Comparison of ENCODE assay signal across 22 cellular contexts in the genomic region with DNA sequence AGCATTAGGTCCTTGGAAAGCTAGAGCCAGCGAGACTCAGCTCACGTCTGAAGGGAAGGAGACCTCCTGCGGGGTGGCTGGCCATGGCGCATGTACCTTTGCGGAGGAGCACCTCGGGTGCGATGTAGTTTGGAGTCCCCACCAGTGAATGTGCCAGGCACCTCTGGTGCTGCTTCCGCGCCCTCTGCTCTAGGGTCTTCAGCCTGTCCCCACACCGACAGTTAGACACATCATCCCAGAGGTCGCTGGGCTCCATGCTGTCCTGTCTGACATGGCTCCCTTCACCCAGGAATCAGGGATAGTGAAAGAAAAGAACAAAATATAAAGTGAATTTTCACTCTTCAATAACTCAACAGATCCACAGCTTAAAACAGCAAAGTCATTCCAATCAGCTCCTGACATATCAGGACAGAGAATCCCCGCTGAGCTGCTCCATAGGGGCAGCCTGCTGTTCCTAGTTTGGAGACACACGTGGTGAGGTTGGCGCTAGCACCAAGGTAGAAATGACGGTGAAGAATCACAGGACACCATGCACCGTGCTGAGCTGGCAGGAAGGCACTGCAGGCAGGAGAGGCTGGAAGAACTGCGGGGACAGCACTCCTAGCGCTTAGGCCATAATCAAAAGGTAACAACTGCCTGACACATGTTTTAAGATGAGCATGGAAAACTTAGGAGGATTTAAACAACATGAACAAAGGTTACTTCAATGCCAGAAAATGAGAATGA.
DNase-seq lines count a peak whose midpoint lies in the region; ATAC-seq and TF ChIP-seq lines count a peak whose summit lies in the region.
"Had no signal": no experiment of that assay in that cellular context is flagged by ENCODE, and none has a peak within 500 bp of the region (broad histone marks: within the 10 kb centered on the region; RNA-seq: fewer than 3 reads in every experiment).

No MANE protein-coding gene starts in this region.

- intact Hi-C loops in Right ventricle myocardium inferior (cut with DNase I), result no loop called here
- intact Hi-C loops in left cardiac atrium (cut with DNase I), result no loop called here
- intact Hi-C loops in lower lobe of right lung (cut with DNase I), result no loop called here

- no peaks in the 10 kb centered on the region for H3K27me3 ChIP-seq in endodermal cell (ENCODE audit: control insufficient read depth, insufficient read depth, low read length, poor library complexity, severe bottlenecking)
- no peaks in the 10 kb centered on the region for H3K27me3 ChIP-seq in lower lobe of right lung (ENCODE audit: low read depth)

- H3K4me3 Mint-ChIP-seq in endodermal cell (no peak overlapping the region), mesothelial cell of epicardium (no peak overlapping the region)

- H3K27ac Mint-ChIP-seq in endodermal cell (peak overlapping the region; percentile 60), mesothelial cell of epicardium (no peak overlapping the region)
- H3K27ac Mint-ChIP-seq: CD8-positive, alpha-beta memory T cell had no signal

- H3K9me3 Mint-ChIP-seq in endodermal cell (no peaks in the 10 kb centered on the region), mesothelial cell of epicardium (no peaks in the 10 kb centered on the region)
- H3K9me3 Mint-ChIP-seq: CD8-positive, alpha-beta memory T cell had no signal

- no peak overlapping the region for H3K27ac ChIP-seq in endodermal cell (ENCODE audit: low read depth, low read length)
- no peak overlapping the region for H3K27ac ChIP-seq in lower lobe of right lung
- H3K27ac ChIP-seq: 22Rv1 had no signal

- no peaks in the 10 kb centered on the region for H3K27me3 Mint-ChIP-seq in endodermal cell (ENCODE audit: insufficient read depth)
- no peaks in the 10 kb centered on the region for H3K27me3 Mint-ChIP-seq in mesothelial cell of epicardium (ENCODE audit: low read depth)

- no peak overlapping the region for H3K4me3 ChIP-seq in endodermal cell (ENCODE audit: low read length)
- no peak overlapping the region for H3K4me3 ChIP-seq in lower lobe of right lung

- H3K9ac ChIP-seq in endodermal cell (ENCODE audit: extremely low read depth, low read length, poor library complexity, severe bottlenecking), result no peak overlapping the region

- no peaks in the 10 kb centered on the region for H3K9me3 ChIP-seq in endodermal cell (ENCODE audit: control insufficient read depth, low read length)
- no peaks in the 10 kb centered on the region for H3K9me3 ChIP-seq in lower lobe of right lung

- no peak for DNase-seq in Right ventricle myocardium inferior (ENCODE audit: missing footprints)
- DNase-seq in left cardiac atrium, result no peak
- DNase-seq in endodermal cell, result no peak
- DNase-seq in lower lobe of right lung, result peak; percentile 32
- DNase-seq in DMS53 (lab: John Stamatoyannopoulos, UW), result no peak
- DNase-seq in NCI-H446 treated with DMSO at 0.1 percent for 48 hours (lab: John Stamatoyannopoulos, UW), result no peak
- DNase-seq in mesothelial cell of epicardium (ENCODE audit: low spot score in 2 of 2, unreplicated experiment in 2 of 2), result no peak
- DNase-seq: ACHN; C1 segment of cervical spinal cord; Calu3; CD8-positive, alpha-beta memory T cell; EL; GF-D8; GOT3; Kasumi-1; NCI-H1417; NCI-H1694 treated with DMSO at 0.1 percent for 48 hours; NCI-H446; NCI-H526 treated with DMSO at 0.1 percent for 48 hours; OCI-M1 had no signal

- TF ChIP-seq CTCF in endodermal cell (conservative IDR thresholded peaks at IDR 0.05), result no peak
- TF ChIP-seq CTCF in lower lobe of right lung (IDR thresholded peaks at IDR 0.05), result no peak
- no peak for TF ChIP-seq CTCF in mesothelial cell of epicardium (IDR thresholded peaks at IDR 0.05; ENCODE audit: unreplicated experiment)

- H3K4me1 ChIP-seq in endodermal cell (ENCODE audit: control insufficient read depth, insufficient read depth, low read length), result no peaks in the 10 kb centered on the region
- H3K4me1 ChIP-seq in lower lobe of right lung, result no peaks in the 10 kb centered on the region

- 94 to 97% methylated on average over 9 to 18 of the region's 18 CpGs for WGBS in endodermal cell (ENCODE audit: insufficient coverage in 1 of 2, insufficient read length in 1 of 2), 2 experiments

- ATAC-seq in Right ventricle myocardium inferior, result peak; percentile 73
- ATAC-seq in left cardiac atrium, result no peak
- no peak for ATAC-seq in lower lobe of right lung
- ATAC-seq in GM21786 (IDR thresholded peaks at IDR 0.05; ENCODE audit: unreplicated experiment), result no peak

- H3K4me1 Mint-ChIP-seq in endodermal cell (no peaks in the 10 kb centered on the region), mesothelial cell of epicardium (no peaks in the 10 kb centered on the region)

- peaks cover 86% of the 10 kb centered on the region for H3K36me3 ChIP-seq in endodermal cell (ENCODE audit: control insufficient read depth, insufficient read depth, low read length)
- H3K36me3 ChIP-seq in lower lobe of right lung, result peaks cover 91% of the 10 kb centered on the region

- H3K36me3 Mint-ChIP-seq in endodermal cell (ENCODE audit: low read depth), result peaks cover 68% of the 10 kb centered on the region
- H3K36me3 Mint-ChIP-seq in mesothelial cell of epicardium, result peaks cover 43% of the 10 kb centered on the region
